Comparison of ENCODE assay signal across 8 cellular contexts in genomic region chr6:3251462-3252314, GRCh38. TPM values are rescaled to one million over a fixed set of nuclear protein-coding genes. Genes with fewer than 3 reads are reported as not detected.
A peak's percentile ranks its signal among the peaks of the same experiment; 100 is the strongest.
DNase-seq lines count a peak whose midpoint lies in the region; ATAC-seq and TF ChIP-seq lines count a peak whose summit lies in the region.

No MANE protein-coding gene starts in this region.

- H3K27ac ChIP-seq in lung (ENCODE audit: low read depth in 1 of 2, low read length in 1 of 2), result no peak overlapping the region

- no peak overlapping the region for H3K4me3 ChIP-seq in lung

- H3K9me3 ChIP-seq in lung (ENCODE audit: control insufficient read depth in 2 of 2, insufficient read depth in 1 of 2, low read length in 1 of 2), result no peaks in the 10 kb centered on the region

- no peaks in the 10 kb centered on the region for H3K4me1 ChIP-seq in lung (ENCODE audit: control insufficient read depth in 2 of 2, insufficient read depth in 2 of 2, low read length in 2 of 2)

- ATAC-seq in HG03460 (IDR thresholded peaks at IDR 0.05; ENCODE audit: unreplicated experiment) (peak; percentile 85), lung (ENCODE audit: insufficient read depth, low FRiP score) (peak; percentile 85)

- no peaks in the 10 kb centered on the region for H3K27me3 ChIP-seq in lung (ENCODE audit: control insufficient read depth, insufficient read depth)

- DNase-seq in activated gamma-delta T cell treated with Interleukin-2 at 50 U/mL for 16 hours (peak; percentile 81), activated gamma-delta T cell (lab: John Stamatoyannopoulos, UW) (no peak), NCI-H748 (lab: John Stamatoyannopoulos, UW; ENCODE audit: unreplicated experiment) (peak; percentile 88), dermis blood vessel endothelial cell (peak; percentile 88), lung (ENCODE audit: low spot score) (peak; percentile 86)
- peak; percentile 80 for DNase-seq in activated CD4-positive, alpha-beta T cell treated with anti-CD3 and anti-CD28 coated beads, Interleukin-2, amount 50 U/mL, for 1 hour
- DNase-seq in stimulated activated CD8-positive, alpha-beta memory T cell treated with anti-CD3 and anti-CD28 coated beads, Interleukin-12 subunit alpha, Interleukin-12 subunit beta, amount 100 ng/mL, for 1 hour (ENCODE audit: low read depth), result peak; percentile 64

- WGBS in lung, 2 donors, result 36 to 39% methylated on average over 20 of the region's 20 CpGs

- TF ChIP-seq CTCF in lung (IDR thresholded peaks at IDR 0.05; ENCODE audit: control extremely low read depth, extremely low read depth), result peak; percentile 88

- no peaks in the 10 kb centered on the region for H3K36me3 ChIP-seq in lung (ENCODE audit: control insufficient read depth in 2 of 2, insufficient read depth in 2 of 2, low read length in 2 of 2)

RNA-seq across cellular contexts. Expression of gene PSMG4, which starts 7.1 kb away (rescaled TPM):
- 31.8 and 33.5 TPM in 2 replicates for total RNA-seq in dermis blood vessel endothelial cell
- total RNA-seq in lung, result 10 to 100 TPM; 14.0 to 21.2 TPM
- polyA plus RNA-seq in lung, result 10 to 100 TPM; 19.6 to 69.7 TPM

RNA-seq across cellular contexts. Expression of gene TUBB2B, which starts 24.2 kb away (rescaled TPM):
- total RNA-seq in dermis blood vessel endothelial cell (6.7 and 9.7 TPM in 2 replicates), lung (1 to 10 TPM; 2.8 to 4.3 TPM)
- polyA plus RNA-seq in lung, result 1 to 10 TPM in 1 of 2 donors, under 1 TPM in 1; 0.85 to 2.4 TPM
